ENCODE assay signal across 1 cellular context in genomic region chr6:43180985-43181384, GRCh38.
TF ChIP-seq lines count a peak whose summit lies in the region.

No MANE protein-coding gene starts in this region.

TF ChIP-seq in IMR-90, 13 proteins besides CTCF, POLR2A, EP300 and RAD21 (continued from another document):
- TF ChIP-seq ELK1 (IDR thresholded peaks at IDR 0.05; ENCODE audit: borderline replicate concordance, low read depth, low read length) (no peak), FOS (IDR thresholded peaks at IDR 0.05; ENCODE audit: low read depth, low read length) (no peak), USF2 (IDR thresholded peaks at IDR 0.05; ENCODE audit: low read depth, low read length) (no peak)
